14 cellular contexts compared by ENCODE assay signal in genomic region chr6:48986803-48987202, GRCh38.
"Had no signal": no experiment of that assay in that cellular context is flagged by ENCODE, and none has a peak within 500 bp of the region (broad histone marks: within the 10 kb centered on the region; RNA-seq: fewer than 3 reads in every experiment).

No MANE protein-coding gene starts in this region.

- DNase-seq: activated CD4-positive, alpha-beta T cell treated with anti-CD3 and anti-CD28 coated beads, Interleukin-2, amount 10 ng/mL, durations not matched to agents 7 days and 5 days; activated naive CD4-positive, alpha-beta T cell treated with Interleukin-2 at 50 U/mL for 16 hours; activated naive CD8-positive, alpha-beta T cell treated with anti-CD3 and anti-CD28 coated beads, Interleukin-2, amount 50 U/mL, for 24 hours; dorsolateral prefrontal cortex; erythroblast; gastrocnemius medialis; heart left ventricle; midbrain; right lobe of liver; T-helper 9 cell; upper lobe of right lung had no signal

- H3K9me3 ChIP-seq: ascending aorta, gastrocnemius medialis, right lobe of liver, suprapubic skin, upper lobe of right lung had no signal

- ATAC-seq: activated naive CD8-positive, alpha-beta T cell treated with anti-CD3 and anti-CD28 coated beads, Interleukin-2, amount 50 U/mL, for 24 hours; gastrocnemius medialis; heart left ventricle; right lobe of liver; upper lobe of right lung had no signal

- H3K4me3 ChIP-seq: ascending aorta, dorsolateral prefrontal cortex, gastrocnemius medialis, heart left ventricle, lung, right lobe of liver, suprapubic skin, upper lobe of right lung had no signal

- H3K4me1 ChIP-seq: ascending aorta, gastrocnemius medialis, heart left ventricle, right lobe of liver, suprapubic skin, upper lobe of right lung had no signal

- H3K36me3 ChIP-seq: ascending aorta, gastrocnemius medialis, heart left ventricle, right lobe of liver, suprapubic skin, upper lobe of right lung had no signal
